Comparison of ENCODE assay signal across 8 cellular contexts in genomic region chr3:24963762-24964625, GRCh38.
A peak's percentile ranks its signal among the peaks of the same experiment; 100 is the strongest.
DNase-seq lines count a peak whose midpoint lies in the region; ATAC-seq lines count a peak whose summit lies in the region.

No MANE protein-coding gene starts in this region.

- in situ Hi-C loops in SK-MEL-5 (cut with HindIII; ENCODE audit: low pct_unique_long_range_greater_than_20kb, low sequenced_read_pairs): no loop called here

- no peaks in the 10 kb centered on the region for H3K27me3 ChIP-seq in MG63

- no peak overlapping the region for H3K4me3 ChIP-seq in MG63

- DNase-seq in AG08396 (ENCODE audit: low spot score) (peak; percentile 4), SK-MEL-5 (ENCODE audit: low read depth, low spot score) (peak; percentile 65), iPS-NIHi7 (ENCODE audit: extremely low spot score) (peak; percentile 17), MG63 (no peak), nucleus accumbens (lab: John Stamatoyannopoulos, UW) (no peak)

- no peaks in the 10 kb centered on the region for H3K9me3 ChIP-seq in MG63

- ATAC-seq in GM19351 (IDR thresholded peaks at IDR 0.05; ENCODE audit: unreplicated experiment) (peak; percentile 65), GM21737 (IDR thresholded peaks at IDR 0.05; ENCODE audit: unreplicated experiment) (no peak), HG03045 (IDR thresholded peaks at IDR 0.05; ENCODE audit: unreplicated experiment) (no peak)

- H3K36me3 ChIP-seq in MG63: no peaks in the 10 kb centered on the region

Comparison
In these comparisons a context has a peak if more than half of its experiments do, and no peak if none do; other contexts are left out.
1. DNase-seq: peak in AG08396 (single experiment), SK-MEL-5 (single experiment) and iPS-NIHi7 (single experiment); none in MG63 (single experiment) and nucleus accumbens (0 of 56).